7 cellular contexts compared by ENCODE assay signal in the genomic region with DNA sequence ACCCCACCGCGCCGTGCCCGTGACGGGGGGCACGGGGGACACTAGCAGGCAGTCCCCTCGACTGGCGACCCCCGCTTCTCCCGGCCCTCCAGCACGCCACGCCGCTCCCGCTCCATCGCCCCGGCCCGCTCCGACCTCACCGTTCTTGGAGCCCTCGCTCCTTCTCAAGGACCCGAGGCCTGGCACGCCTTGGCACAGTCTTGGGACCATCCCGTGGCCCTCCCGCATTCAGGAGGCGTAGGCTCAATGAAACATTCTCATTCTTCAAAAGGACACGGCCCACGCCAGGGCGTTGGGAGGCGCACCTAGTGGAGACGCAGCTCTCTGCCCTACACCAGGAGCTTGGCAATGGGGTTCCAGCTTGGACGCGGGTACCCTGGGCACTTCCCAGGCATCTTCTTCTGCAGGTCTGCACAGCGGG. TPM values are rescaled to one million over a fixed set of nuclear protein-coding genes. Genes with fewer than 3 reads are reported as not detected.
DNase-seq lines count a peak whose midpoint lies in the region; TF ChIP-seq lines count a peak whose summit lies in the region.

No MANE protein-coding gene starts in this region.

- no peaks in the 10 kb centered on the region for H3K79me2 ChIP-seq in osteoblast (ENCODE audit: insufficient read depth, low read length)

- H3K4me3 ChIP-seq in CD8-positive, alpha-beta memory T cell (ENCODE audit: low read length), result no peak overlapping the region
- H3K4me3 ChIP-seq in osteoblast (ENCODE audit: insufficient read depth, low read length), result no peak overlapping the region

- intact Hi-C loops in dendritic cell treated with granulocyte-macrophage colony-stimulating factor and Interleukin-4, amounts not matched to agents 40 ng/mL and 50 ng/mL, for 4 days (cut with micrococcal nuclease), result no loop called here

- no peak overlapping the region for H2AFZ ChIP-seq in osteoblast (ENCODE audit: low read length)

- H3K4me3 Mint-ChIP-seq in CD8-positive, alpha-beta memory T cell, result peak overlapping the region in 6 of 7 donors; percentile 53 to 85 (median 66)
- peak overlapping the region; percentile 5 to 78 (median 76) for H3K4me3 Mint-ChIP-seq in IgD-negative memory B cell
- peak overlapping the region; percentile 73 for H3K4me3 Mint-ChIP-seq in dendritic cell treated with granulocyte-macrophage colony-stimulating factor and Interleukin-4, amounts not matched to agents 40 ng/mL and 50 ng/mL, for 4 days

- POLR2A ChIA-PET in CD8-positive, alpha-beta memory T cell (lab: Charles Lee), result no interaction called here

- H3K4me1 ChIP-seq in CD8-positive, alpha-beta memory T cell (ENCODE audit: insufficient read depth, low read length), result no peaks in the 10 kb centered on the region
- H3K4me1 ChIP-seq in osteoblast (ENCODE audit: insufficient read depth, low read length), result no peaks in the 10 kb centered on the region

- peaks cover 7 to 15% (median 15%) of the 10 kb centered on the region in 3 donors for H3K4me1 Mint-ChIP-seq in CD8-positive, alpha-beta memory T cell
- peaks cover 0 to 10% (median 2%) of the 10 kb centered on the region in 3 donors for H3K4me1 Mint-ChIP-seq in IgD-negative memory B cell
- peaks cover 11% of the 10 kb centered on the region for H3K4me1 Mint-ChIP-seq in dendritic cell treated with granulocyte-macrophage colony-stimulating factor and Interleukin-4, amounts not matched to agents 40 ng/mL and 50 ng/mL, for 4 days (ENCODE audit: low read depth)

- H3K9me3 Mint-ChIP-seq in CD8-positive, alpha-beta memory T cell, result no peaks in the 10 kb centered on the region
- H3K9me3 Mint-ChIP-seq in IgD-negative memory B cell, result no peaks in the 10 kb centered on the region
- H3K9me3 Mint-ChIP-seq in dendritic cell treated with granulocyte-macrophage colony-stimulating factor and Interleukin-4, amounts not matched to agents 40 ng/mL and 50 ng/mL, for 4 days, result no peaks in the 10 kb centered on the region

- in situ Hi-C loops in KBM-7 (cut with MboI; ENCODE audit: low pct_unique_long_range_greater_than_20kb, low sequenced_read_pairs), result no loop called here

- H3K36me3 ChIP-seq in CD8-positive, alpha-beta memory T cell (ENCODE audit: insufficient read depth, low read length), result no peaks in the 10 kb centered on the region
- H3K36me3 ChIP-seq in osteoblast (ENCODE audit: insufficient read depth, low read length), result peaks cover 8% of the 10 kb centered on the region

- H3K4me2 ChIP-seq in osteoblast (ENCODE audit: insufficient read depth, low read length), result peak overlapping the region; percentile 18

- H4K20me1 ChIP-seq in osteoblast (ENCODE audit: insufficient read depth, low read length), result peaks cover 4% of the 10 kb centered on the region

- peaks cover 15 to 18% of the 10 kb centered on the region in 2 donors for H3K27me3 Mint-ChIP-seq in CD8-positive, alpha-beta memory T cell
- peaks cover 26% of the 10 kb centered on the region for H3K27me3 Mint-ChIP-seq in IgD-negative memory B cell
- peaks cover 55% of the 10 kb centered on the region for H3K27me3 Mint-ChIP-seq in dendritic cell treated with granulocyte-macrophage colony-stimulating factor and Interleukin-4, amounts not matched to agents 40 ng/mL and 50 ng/mL, for 4 days

- peaks cover 8% of the 10 kb centered on the region for H3K27me3 ChIP-seq in CD8-positive, alpha-beta memory T cell (ENCODE audit: insufficient read depth, low read length, poor library complexity, severe bottlenecking)
- peaks cover 18% of the 10 kb centered on the region for H3K27me3 ChIP-seq in osteoblast (ENCODE audit: insufficient read depth, low read length)

- no peak overlapping the region for H3K27ac ChIP-seq in CD8-positive, alpha-beta memory T cell (ENCODE audit: low read depth, low read length)
- no peak overlapping the region for H3K27ac ChIP-seq in osteoblast (ENCODE audit: low read depth, low read length)

- no peaks in the 10 kb centered on the region for H3K9me3 ChIP-seq in CD8-positive, alpha-beta memory T cell (ENCODE audit: low read length)
- H3K9me3 ChIP-seq in osteoblast (ENCODE audit: low read depth, low read length), result no peaks in the 10 kb centered on the region

- DNase-seq in CD8-positive, alpha-beta memory T cell, result no peak
- DNase-seq in osteoblast (ENCODE audit: insufficient read length, low spot score, missing footprints), result peak; percentile 94
- no peak for DNase-seq in activated effector memory CD4-positive, alpha-beta T cell treated with Interleukin-2 at 50 U/mL for 16 hours
- DNase-seq in NCI-H187 (lab: John Stamatoyannopoulos, UW), result no peak
- no peak for DNase-seq in KBM-7

- H3K27ac Mint-ChIP-seq in CD8-positive, alpha-beta memory T cell, result no peak overlapping the region
- no peak overlapping the region for H3K27ac Mint-ChIP-seq in IgD-negative memory B cell
- H3K27ac Mint-ChIP-seq in dendritic cell treated with granulocyte-macrophage colony-stimulating factor and Interleukin-4, amounts not matched to agents 40 ng/mL and 50 ng/mL, for 4 days, result no peak overlapping the region

- CTCF ChIA-PET in CD8-positive, alpha-beta memory T cell (lab: Charles Lee), result no interaction called here

- peaks cover 0 to 26% (median 0%) of the 10 kb centered on the region in 3 donors for H3K36me3 Mint-ChIP-seq in CD8-positive, alpha-beta memory T cell
- peaks cover 3% of the 10 kb centered on the region for H3K36me3 Mint-ChIP-seq in IgD-negative memory B cell
- peaks cover 40% of the 10 kb centered on the region for H3K36me3 Mint-ChIP-seq in dendritic cell treated with granulocyte-macrophage colony-stimulating factor and Interleukin-4, amounts not matched to agents 40 ng/mL and 50 ng/mL, for 4 days (ENCODE audit: low read depth)

- TF ChIP-seq CTCF in osteoblast (IDR thresholded peaks at IDR 0.05; ENCODE audit: extremely low read depth, low read depth, low read length), result no peak

RNA-seq across cellular contexts. Expression of gene CERS1, which starts 0.5 kb away (rescaled TPM):
- not detected for total RNA-seq in CD8-positive, alpha-beta memory T cell
- not detected for polyA plus RNA-seq in CD8-positive, alpha-beta memory T cell
- not detected for polyA plus RNA-seq in IgD-negative memory B cell
- total RNA-seq in osteoblast, result 0.29 and 0.36 TPM in 2 replicates

RNA-seq across cellular contexts. Expression of gene COPE, which starts 22.8 kb away (rescaled TPM):
- total RNA-seq in CD8-positive, alpha-beta memory T cell, result 100 to 1,000 TPM; 177 to 184 TPM
- 300 TPM for polyA plus RNA-seq in CD8-positive, alpha-beta memory T cell
- 295 TPM for polyA plus RNA-seq in IgD-negative memory B cell
- total RNA-seq in osteoblast, result 179 and 180 TPM in 2 replicates

RNA-seq across cellular contexts. Expression of gene DDX49, which starts 23.1 kb away (rescaled TPM):
- 10 to 100 TPM; 92.5 to 95.1 TPM for total RNA-seq in CD8-positive, alpha-beta memory T cell
- 28.5 TPM for polyA plus RNA-seq in CD8-positive, alpha-beta memory T cell
- 30.2 TPM for polyA plus RNA-seq in IgD-negative memory B cell
- 46.7 and 52.5 TPM in 2 replicates for total RNA-seq in osteoblast

RNA-seq across cellular contexts. Expression of gene HOMER3, which starts 44.6 kb away (rescaled TPM):
- total RNA-seq in CD8-positive, alpha-beta memory T cell, result 1 to 10 TPM; 1.2 to 1.3 TPM
- 0.58 TPM for polyA plus RNA-seq in CD8-positive, alpha-beta memory T cell
- 25.2 TPM for polyA plus RNA-seq in IgD-negative memory B cell
- total RNA-seq in osteoblast, result 98.4 and 107 TPM in 2 replicates
